ENCODE assay signal across 26 cellular contexts in genomic region chr13:106297283-106297682, GRCh38.
DNase-seq lines count a peak whose midpoint lies in the region; ATAC-seq and TF ChIP-seq lines count a peak whose summit lies in the region.
"Had no signal": no experiment of that assay in that cellular context is flagged by ENCODE, and none has a peak within 500 bp of the region (broad histone marks: within the 10 kb centered on the region; RNA-seq: fewer than 3 reads in every experiment).

No MANE protein-coding gene starts in this region.

- H3K4me3 ChIP-seq in colonic mucosa: no peak overlapping the region
- H3K4me3 ChIP-seq in mesenchymal stem cell (ENCODE audit: insufficient read depth in 1 of 2, low read depth in 1 of 2, low read length in 2 of 2): no peak overlapping the region
- no peak overlapping the region for H3K4me3 ChIP-seq in neural progenitor cell
- H3K4me3 ChIP-seq in transverse colon: no peak overlapping the region
- H3K4me3 ChIP-seq: BLaER1, GM12878 had no signal

- no peak overlapping the region for H2BK15ac ChIP-seq in mesenchymal stem cell (ENCODE audit: low read depth, poor library complexity, severe bottlenecking)

- no peak for ATAC-seq in activated CD8-positive, alpha-beta T cell treated with anti-CD3 and anti-CD28 coated beads, Interleukin-2, amount 10 ng/mL, durations not matched to agents 7 days and 5 days
- ATAC-seq: GM12878 had no signal

- peak overlapping the region; percentile 65 for H3K27ac Mint-ChIP-seq in neural progenitor cell
- H3K27ac Mint-ChIP-seq in MCF 10A (ENCODE audit: low read depth, unreplicated experiment): no peak overlapping the region
- no peak overlapping the region for H3K27ac Mint-ChIP-seq in activated CD8-positive, alpha-beta T cell treated with anti-CD3 and anti-CD28 coated beads, Interleukin-2, amount 10 ng/mL, durations not matched to agents 7 days and 5 days
- H3K27ac Mint-ChIP-seq: CD14-positive monocyte; CD4-positive, alpha-beta memory T cell; CD4-positive, CD25-positive, alpha-beta regulatory T cell; CD8-positive, alpha-beta memory T cell had no signal

- H3K9me3 Mint-ChIP-seq in neural progenitor cell (peaks cover 8% of the 10 kb centered on the region), MCF 10A (ENCODE audit: unreplicated experiment) (peaks cover 7% of the 10 kb centered on the region)
- no peaks in the 10 kb centered on the region for H3K9me3 Mint-ChIP-seq in activated CD8-positive, alpha-beta T cell treated with anti-CD3 and anti-CD28 coated beads, Interleukin-2, amount 10 ng/mL, durations not matched to agents 7 days and 5 days (ENCODE audit: insufficient read depth)

- no peak overlapping the region for H3K23ac ChIP-seq in mesenchymal stem cell (ENCODE audit: low read length in 2 of 2)

- no peak overlapping the region for H3K4ac ChIP-seq in mesenchymal stem cell (ENCODE audit: low read depth in 1 of 2, low read length in 2 of 2)

- DNase-seq in colonic mucosa: peak; percentile 46
- no peak for DNase-seq in mesenchymal stem cell
- DNase-seq in neural progenitor cell (ENCODE audit: low spot score): no peak
- peak; percentile 25 for DNase-seq in transverse colon
- no peak for DNase-seq in MCF 10A (ENCODE audit: unreplicated experiment)
- no peak for DNase-seq in HT-29 (ENCODE audit: low spot score)
- DNase-seq in activated CD8-positive, alpha-beta T cell treated with anti-CD3 and anti-CD28 coated beads, Interleukin-2, amount 10 ng/mL, durations not matched to agents 7 days and 5 days: no peak
- DNase-seq in RWPE1 (ENCODE audit: low spot score): no peak
- DNase-seq: 8988T; ACHN; BE2C; C1 segment of cervical spinal cord; CD4-positive, alpha-beta memory T cell; CD4-positive, CD25-positive, alpha-beta regulatory T cell; CD8-positive, alpha-beta memory T cell; COR-L47; DMS 273 treated with DMSO at 0.1 percent for 48 hours; DMS153; DMS53; DMS79; DND-41; EL; GDM1 had no signal

- H3K4me1 ChIP-seq in colonic mucosa (no peaks in the 10 kb centered on the region), mesenchymal stem cell (ENCODE audit: control insufficient read depth, insufficient read depth, low read depth, low read length) (no peaks in the 10 kb centered on the region), neural progenitor cell (peaks cover 9% of the 10 kb centered on the region), transverse colon (no peaks in the 10 kb centered on the region)
- H3K4me1 ChIP-seq: BE2C had no signal

- no peak overlapping the region for H3K18ac ChIP-seq in mesenchymal stem cell (ENCODE audit: low read depth in 1 of 2, low read length in 2 of 2)

- POLR2A ChIA-PET in MCF 10A (lab: Yijun Ruan, JAX) (no interaction called here), RWPE1 (lab: Yijun Ruan, JAX; ENCODE audit: low non-redundant PET) (no interaction called here)
- POLR2A ChIA-PET in activated CD8-positive, alpha-beta T cell treated with anti-CD3 and anti-CD28 coated beads, Interleukin-2, amount 10 ng/mL, durations not matched to agents 7 days and 5 days (lab: Charles Lee): no interaction called here

- H3K9ac ChIP-seq in colonic mucosa (ENCODE audit: low read depth in 2 of 2, low read length in 2 of 2) (no peak overlapping the region), mesenchymal stem cell (ENCODE audit: low read length) (no peak overlapping the region), neural progenitor cell (no peak overlapping the region)
- H3K9ac ChIP-seq: BLaER1 had no signal

- intact Hi-C loops in colonic mucosa (cut with DNase I) (no loop called here), transverse colon (cut with DNase I; ENCODE audit: low total_unique reads) (no loop called here), MCF 10A (cut with micrococcal nuclease) (no loop called here)

- no peak overlapping the region for H2BK120ac ChIP-seq in mesenchymal stem cell (ENCODE audit: low read depth, low read length)

- H3K9me3 ChIP-seq in colonic mucosa: no peaks in the 10 kb centered on the region
- H3K9me3 ChIP-seq in mesenchymal stem cell (ENCODE audit: control insufficient read depth, low read length): no peaks in the 10 kb centered on the region
- no peaks in the 10 kb centered on the region for H3K9me3 ChIP-seq in neural progenitor cell (ENCODE audit: low read depth)
- H3K9me3 ChIP-seq in transverse colon: no peaks in the 10 kb centered on the region
- H3K9me3 ChIP-seq: BE2C had no signal

- no peak overlapping the region for H3K4me3 Mint-ChIP-seq in neural progenitor cell
- H3K4me3 Mint-ChIP-seq in MCF 10A (ENCODE audit: unreplicated experiment): no peak overlapping the region
- H3K4me3 Mint-ChIP-seq in activated CD8-positive, alpha-beta T cell treated with anti-CD3 and anti-CD28 coated beads, Interleukin-2, amount 10 ng/mL, durations not matched to agents 7 days and 5 days: no peak overlapping the region
- H3K4me3 Mint-ChIP-seq: CD14-positive monocyte; CD4-positive, alpha-beta memory T cell; CD4-positive, CD25-positive, alpha-beta regulatory T cell; CD8-positive, alpha-beta memory T cell had no signal

- no peaks in the 10 kb centered on the region for H3K79me1 ChIP-seq in mesenchymal stem cell (replicated peaks; ENCODE audit: low read length, poor library complexity, severe bottlenecking)

- no peak overlapping the region for H3K14ac ChIP-seq in mesenchymal stem cell (ENCODE audit: low read length in 2 of 2)

- CTCF ChIA-PET in MCF 10A (lab: Yijun Ruan, JAX) (no interaction called here), RWPE1 (lab: Yijun Ruan, JAX) (interaction anchor here (0.7 kb wide), 1 partner anchor 36 kb away, joined by 3 read pairs; no protein-coding TSS in a partner anchor)
- CTCF ChIA-PET in activated CD8-positive, alpha-beta T cell treated with anti-CD3 and anti-CD28 coated beads, Interleukin-2, amount 10 ng/mL, durations not matched to agents 7 days and 5 days (lab: Charles Lee): no interaction called here

- H4K91ac ChIP-seq in mesenchymal stem cell (ENCODE audit: low read length): no peak overlapping the region

- TF ChIP-seq POLR2A in transverse colon (IDR thresholded peaks at IDR 0.05): no peak

- H4K8ac ChIP-seq in mesenchymal stem cell (ENCODE audit: low read length): peak overlapping the region; percentile 23

- no peaks in the 10 kb centered on the region for H3K27me3 ChIP-seq in colonic mucosa
- H3K27me3 ChIP-seq in mesenchymal stem cell (ENCODE audit: control insufficient read depth in 1 of 2, insufficient read depth in 1 of 2, low read length in 2 of 2): peaks cover 0 to 3% of the 10 kb centered on the region in 2 experiments
- H3K27me3 ChIP-seq in neural progenitor cell: no peaks in the 10 kb centered on the region
- no peaks in the 10 kb centered on the region for H3K27me3 ChIP-seq in transverse colon
- H3K27me3 ChIP-seq: BE2C, BLaER1 had no signal

- no peak overlapping the region for H3K4me2 ChIP-seq in mesenchymal stem cell (ENCODE audit: low read length, poor library complexity, severe bottlenecking)
- H3K4me2 ChIP-seq in neural progenitor cell: no peak overlapping the region
- H3K4me2 ChIP-seq: BLaER1 had no signal

- TF ChIP-seq CTCF in colonic mucosa (IDR thresholded peaks at IDR 0.05): no peak
- no peak for TF ChIP-seq CTCF in neural progenitor cell (IDR thresholded peaks at IDR 0.05)
- no peak for TF ChIP-seq CTCF in transverse colon (IDR thresholded peaks at IDR 0.05)
- no peak for TF ChIP-seq CTCF in MCF 10A (IDR thresholded peaks at IDR 0.05; ENCODE audit: unreplicated experiment)
- TF ChIP-seq CTCF in RWPE1 (conservative IDR thresholded peaks at IDR 0.05; ENCODE audit: low read depth): no peak

- H2BK5ac ChIP-seq in mesenchymal stem cell (ENCODE audit: low read depth, low read length, poor library complexity, severe bottlenecking): no peak overlapping the region

- BruUV-seq in MCF 10A (replicated peaks; lab: Mats Ljungman, UMichigan): no TSS peak

- WGBS in mesenchymal stem cell: no CpG with 5 or more reads among the region's 1 CpG
- 82 to 91% methylated on average over 1 of the region's 1 CpG for WGBS in transverse colon (ENCODE audit: low coverage in 1 of 2), 2 donors

- H2AFZ ChIP-seq in mesenchymal stem cell (ENCODE audit: low read depth, low read length) (no peak overlapping the region), neural progenitor cell (replicated peaks) (no peak overlapping the region)

- H3K27me3 Mint-ChIP-seq in neural progenitor cell (ENCODE audit: insufficient read depth, low read depth) (peaks cover 6% of the 10 kb centered on the region), MCF 10A (ENCODE audit: insufficient read depth, unreplicated experiment) (no peaks in the 10 kb centered on the region)
- H3K27me3 Mint-ChIP-seq in activated CD8-positive, alpha-beta T cell treated with anti-CD3 and anti-CD28 coated beads, Interleukin-2, amount 10 ng/mL, durations not matched to agents 7 days and 5 days (ENCODE audit: low read depth): no peaks in the 10 kb centered on the region
- H3K27me3 Mint-ChIP-seq: CD4-positive, CD25-positive, alpha-beta regulatory T cell; CD8-positive, alpha-beta memory T cell had no signal

- no peaks in the 10 kb centered on the region for H3K4me1 Mint-ChIP-seq in neural progenitor cell
- H3K4me1 Mint-ChIP-seq in MCF 10A (ENCODE audit: insufficient read depth, unreplicated experiment): no peaks in the 10 kb centered on the region
- H3K4me1 Mint-ChIP-seq in activated CD8-positive, alpha-beta T cell treated with anti-CD3 and anti-CD28 coated beads, Interleukin-2, amount 10 ng/mL, durations not matched to agents 7 days and 5 days (ENCODE audit: low read depth): no peaks in the 10 kb centered on the region
- H3K4me1 Mint-ChIP-seq: CD14-positive monocyte; CD4-positive, alpha-beta memory T cell; CD4-positive, CD25-positive, alpha-beta regulatory T cell; CD8-positive, alpha-beta memory T cell had no signal

- H4K20me1 ChIP-seq in neural progenitor cell (ENCODE audit: low read depth): no peaks in the 10 kb centered on the region
- H4K20me1 ChIP-seq: BLaER1 had no signal

- H3K79me2 ChIP-seq in neural progenitor cell (ENCODE audit: low read depth): no peaks in the 10 kb centered on the region

- no peak overlapping the region for H2BK12ac ChIP-seq in mesenchymal stem cell (ENCODE audit: low read length in 2 of 2)

- in situ Hi-C loops in transverse colon (cut with MboI; ENCODE audit: low pct_ligation_motif_present in 1 of 4, low pct_unique_long_range_greater_than_20kb in 1 of 4, low sequenced_read_pairs in 3 of 4): no loop called here

- H3F3A ChIP-seq in neural progenitor cell (ENCODE audit: low read depth): no peaks in the 10 kb centered on the region

- no peak overlapping the region for H3K27ac ChIP-seq in colonic mucosa
- no peak overlapping the region for H3K27ac ChIP-seq in mesenchymal stem cell (ENCODE audit: low read length, poor library complexity, severe bottlenecking)
- no peak overlapping the region for H3K27ac ChIP-seq in neural progenitor cell
- no peak overlapping the region for H3K27ac ChIP-seq in transverse colon
- H3K27ac ChIP-seq in RWPE1: no peak overlapping the region
- H3K27ac ChIP-seq: BLaER1 had no signal

- TF ChIP-seq EP300 in transverse colon (IDR thresholded peaks at IDR 0.05; ENCODE audit: low read depth): no peak

- H3K36me3 ChIP-seq in colonic mucosa (no peaks in the 10 kb centered on the region), mesenchymal stem cell (ENCODE audit: control insufficient read depth in 1 of 2, insufficient read depth in 2 of 2, low read depth in 1 of 2, low read length in 2 of 2) (no peaks in the 10 kb centered on the region), neural progenitor cell (no peaks in the 10 kb centered on the region), transverse colon (no peaks in the 10 kb centered on the region)
- H3K36me3 ChIP-seq: BE2C, BLaER1 had no signal

- peaks cover 3% of the 10 kb centered on the region for H3K36me3 Mint-ChIP-seq in neural progenitor cell
- H3K36me3 Mint-ChIP-seq in MCF 10A (ENCODE audit: insufficient read depth, unreplicated experiment): no peaks in the 10 kb centered on the region
- no peaks in the 10 kb centered on the region for H3K36me3 Mint-ChIP-seq in activated CD8-positive, alpha-beta T cell treated with anti-CD3 and anti-CD28 coated beads, Interleukin-2, amount 10 ng/mL, durations not matched to agents 7 days and 5 days (ENCODE audit: low read depth)
- H3K36me3 Mint-ChIP-seq: CD14-positive monocyte; CD4-positive, alpha-beta memory T cell; CD4-positive, CD25-positive, alpha-beta regulatory T cell; CD8-positive, alpha-beta memory T cell had no signal

- no peak overlapping the region for H2AK5ac ChIP-seq in mesenchymal stem cell (ENCODE audit: low read length, severe bottlenecking)

Comparison
In these comparisons a context has a peak if more than half of its experiments do, and no peak if none do; other contexts are left out.
1. DNase-seq: peak in colonic mucosa (single experiment) and transverse colon (single experiment); none in mesenchymal stem cell (single experiment), neural progenitor cell (single experiment), MCF 10A (single experiment), HT-29 (single experiment), activated CD8-positive, alpha-beta T cell treated with anti-CD3 and anti-CD28 coated beads, Interleukin-2, amount 10 ng/mL, durations not matched to agents 7 days and 5 days (single experiment) and RWPE1 (single experiment).